In the genomic region with DNA sequence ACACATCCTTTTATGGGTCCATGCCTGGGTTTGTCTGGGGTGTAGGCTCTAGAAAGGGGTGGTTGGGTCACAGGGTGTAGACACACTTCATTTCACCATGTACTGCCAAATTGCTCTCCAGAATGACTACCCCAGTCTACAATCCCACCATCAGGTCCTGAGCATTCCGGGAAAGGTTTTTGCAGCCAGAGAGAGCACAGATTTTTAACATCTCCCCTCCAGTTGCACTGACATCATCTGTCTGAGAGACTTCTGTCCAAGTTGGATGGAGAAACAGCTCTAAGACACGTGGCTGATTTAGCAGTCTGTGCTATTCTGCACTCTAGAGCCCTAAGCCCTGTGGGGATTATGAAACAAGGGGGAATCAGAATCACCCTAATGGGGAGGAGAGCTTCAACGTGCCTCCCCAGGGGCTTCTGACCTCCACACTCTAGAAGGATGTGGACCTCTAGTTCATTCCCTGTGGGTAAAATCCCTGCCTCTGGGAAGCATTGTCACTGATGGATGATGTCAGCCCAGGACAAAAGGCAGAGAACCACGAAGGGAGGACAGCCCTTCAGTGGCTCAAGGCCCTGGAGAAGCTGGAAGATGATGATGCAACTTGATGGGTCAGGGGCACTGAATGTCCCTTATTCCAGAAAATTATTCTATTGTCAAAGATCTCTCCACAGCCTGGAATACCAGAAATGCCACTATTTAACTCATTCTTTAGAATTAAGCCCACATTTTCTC, we compare ENCODE assay signal across 14 cellular contexts.
A peak's percentile ranks its signal among the peaks of the same experiment; 100 is the strongest.
DNase-seq lines count a peak whose midpoint lies in the region; ATAC-seq and TF ChIP-seq lines count a peak whose summit lies in the region.
"Had no signal": no experiment of that assay in that cellular context is flagged by ENCODE, and none has a peak within 500 bp of the region (broad histone marks: within the 10 kb centered on the region; RNA-seq: fewer than 3 reads in every experiment).

No MANE protein-coding gene starts in this region.

- H3K79me2 ChIP-seq in PC-3 (ENCODE audit: low read length): no peaks in the 10 kb centered on the region

- TF ChIP-seq EP300 in ovary (IDR thresholded peaks at IDR 0.05): peak; percentile 1

- peak overlapping the region; percentile 65 for H3K4me2 ChIP-seq in PC-3 (ENCODE audit: low read length)

- ATAC-seq in PC-3: no peak
- ATAC-seq in HG03175 (IDR thresholded peaks at IDR 0.05; ENCODE audit: unreplicated experiment): no peak
- ATAC-seq in GM21786 (IDR thresholded peaks at IDR 0.05; ENCODE audit: unreplicated experiment): no peak

- no peaks in the 10 kb centered on the region for H3K9me2 ChIP-seq in PC-3 (replicated peaks; ENCODE audit: low read length)

- TF ChIP-seq CTCF in PC-3 (conservative IDR thresholded peaks at IDR 0.05; ENCODE audit: low read depth, low read length): no peak
- TF ChIP-seq CTCF in fibroblast of the aortic adventitia (IDR thresholded peaks at IDR 0.05; ENCODE audit: insufficient read depth, low read length): no peak
- no peak for TF ChIP-seq CTCF in ovary (IDR thresholded peaks at IDR 0.05)
- no peak for TF ChIP-seq CTCF in endodermal cell (conservative IDR thresholded peaks at IDR 0.05)

- no peaks in the 10 kb centered on the region for H3K9me3 Mint-ChIP-seq in endodermal cell

- no peak overlapping the region for H2AFZ ChIP-seq in PC-3 (ENCODE audit: low read length)

- H3K4me1 ChIP-seq in PC-3 (ENCODE audit: insufficient read depth, low read length): peaks cover 70% of the 10 kb centered on the region
- H3K4me1 ChIP-seq in ovary (ENCODE audit: insufficient read depth): no peaks in the 10 kb centered on the region
- H3K4me1 ChIP-seq in endodermal cell (ENCODE audit: control insufficient read depth, insufficient read depth, low read length): no peaks in the 10 kb centered on the region

- H3K4me1 Mint-ChIP-seq in endodermal cell: peaks cover 5% of the 10 kb centered on the region

- H3K9me3 ChIP-seq in PC-3 (ENCODE audit: low read length): no peaks in the 10 kb centered on the region
- no peaks in the 10 kb centered on the region for H3K9me3 ChIP-seq in ovary
- no peaks in the 10 kb centered on the region for H3K9me3 ChIP-seq in endodermal cell (ENCODE audit: control insufficient read depth, low read length)

- H3K9ac ChIP-seq in PC-3 (ENCODE audit: low read length) (peak overlapping the region; percentile 33), endodermal cell (ENCODE audit: extremely low read depth, low read length, poor library complexity, severe bottlenecking) (no peak overlapping the region)

- CTCF ChIA-PET in PC-3 (lab: Charles Lee): interaction anchor here (1.0 to 2.0 kb wide), 2 partner anchors 39 to 41 kb away, joined by 3 to 13 read pairs; no protein-coding TSS in a partner anchor

- peak overlapping the region; percentile 93 for H3K27ac ChIP-seq in PC-3 (ENCODE audit: low read length)
- H3K27ac ChIP-seq in ovary: no peak overlapping the region
- no peak overlapping the region for H3K27ac ChIP-seq in endodermal cell (ENCODE audit: low read depth, low read length)
- H3K27ac ChIP-seq: VCaP had no signal

- H3K36me3 ChIP-seq in PC-3 (ENCODE audit: low read depth, low read length): no peaks in the 10 kb centered on the region
- no peaks in the 10 kb centered on the region for H3K36me3 ChIP-seq in ovary
- no peaks in the 10 kb centered on the region for H3K36me3 ChIP-seq in endodermal cell (ENCODE audit: control insufficient read depth, insufficient read depth, low read length)

- BruUV-seq in PC-3 (replicated peaks; lab: Mats Ljungman, UMichigan): no TSS peak

- peaks cover 5% of the 10 kb centered on the region for H3K27me3 Mint-ChIP-seq in endodermal cell (ENCODE audit: insufficient read depth)

- peak; percentile 66 for DNase-seq in AG20443 (ENCODE audit: low spot score)
- peak; percentile 17 for DNase-seq in PC-3
- peak; percentile 99 for DNase-seq in fibroblast of the aortic adventitia (ENCODE audit: low read depth)
- DNase-seq in ovary: peak in 1 of 5 donors; percentile 22
- no peak for DNase-seq in cerebellar cortex (ENCODE audit: low spot score)
- no peak for DNase-seq in endodermal cell
- DNase-seq: activated T-cell treated with anti-CD3 and anti-CD28 coated beads for 4 hours, amygdala, islet precursor cell, SHP77 had no signal

- no peak overlapping the region; the same call in 1 of the 2 replicates for H3K4me3 ChIP-seq in PC-3 (ENCODE audit: low read length)
- H3K4me3 ChIP-seq in fibroblast of the aortic adventitia (ENCODE audit: low read depth, low read length): no peak overlapping the region
- no peak overlapping the region for H3K4me3 ChIP-seq in ovary
- H3K4me3 ChIP-seq in endodermal cell (ENCODE audit: low read length): no peak overlapping the region

- 33 to 63% (median 46%) methylated on average over 4 of the region's 4 CpGs for WGBS in ovary, 3 donors
- 83 to 88% methylated on average over 2 to 4 of the region's 4 CpGs for WGBS in endodermal cell (ENCODE audit: insufficient coverage in 1 of 2, insufficient read length in 1 of 2), 2 experiments

- no peaks in the 10 kb centered on the region for H3K36me3 Mint-ChIP-seq in endodermal cell (ENCODE audit: low read depth)

- H3K4me3 Mint-ChIP-seq in endodermal cell: no peak overlapping the region
- H3K4me3 Mint-ChIP-seq: CD14-positive monocyte had no signal

- H3K27ac Mint-ChIP-seq in endodermal cell: no peak overlapping the region

- H3F3A ChIP-seq in PC-3 (ENCODE audit: low read length, unreplicated experiment): peaks cover 10% of the 10 kb centered on the region

- H4K20me1 ChIP-seq in PC-3 (ENCODE audit: low read length): no peaks in the 10 kb centered on the region

- intact Hi-C loops in PC-3 (cut with micrococcal nuclease): loop anchor here (2.0 kb wide), 1 partner anchor 48 kb away; no protein-coding TSS in a partner anchor
- intact Hi-C loops in ovary (cut with DNase I): no loop called here

- POLR2A ChIA-PET in PC-3 (lab: Charles Lee; ENCODE audit: unreplicated experiment): interaction anchor here (0.7 kb wide), 2 partner anchors 11 to 194 kb away, joined by 4 to 5 read pairs; no protein-coding TSS in a partner anchor

- H3K27me3 ChIP-seq in PC-3 (ENCODE audit: low read length): no peaks in the 10 kb centered on the region
- H3K27me3 ChIP-seq in ovary: no peaks in the 10 kb centered on the region
- no peaks in the 10 kb centered on the region for H3K27me3 ChIP-seq in endodermal cell (ENCODE audit: control insufficient read depth, insufficient read depth, low read length, poor library complexity, severe bottlenecking)

- no peak for TF ChIP-seq POLR2A in ovary (IDR thresholded peaks at IDR 0.05)

Comparison
In these comparisons a context has a peak if more than half of its experiments do, and no peak if none do; other contexts are left out.
1. DNase-seq: peak in AG20443 (single experiment), PC-3 (single experiment) and fibroblast of the aortic adventitia (single experiment); none in cerebellar cortex (single experiment) and endodermal cell (single experiment).